Comparison of ENCODE assay signal across 19 cellular contexts in genomic region chr7:94338921-94339371, GRCh38. TPM values are rescaled to one million over a fixed set of nuclear protein-coding genes. Genes with fewer than 3 reads are reported as not detected.
DNase-seq lines count a peak whose midpoint lies in the region; ATAC-seq lines count a peak whose summit lies in the region.
"Had no signal": no experiment of that assay in that cellular context is flagged by ENCODE, and none has a peak within 500 bp of the region (broad histone marks: within the 10 kb centered on the region; RNA-seq: fewer than 3 reads in every experiment).

No MANE protein-coding gene starts in this region.

- intact Hi-C loops in head of caudate nucleus (cut with DNase I): no loop called here

- no peak for ATAC-seq in GM18873 (IDR thresholded peaks at IDR 0.05; ENCODE audit: low FRiP score, unreplicated experiment)
- ATAC-seq: left lobe of liver, psoas muscle had no signal

- DNase-seq in NOMO-1 treated with DMSO at 0.1 percent for 48 hours (lab: John Stamatoyannopoulos, UW; ENCODE audit: unreplicated experiment) (peak; percentile 37), NOMO-1 (lab: John Stamatoyannopoulos, UW; ENCODE audit: unreplicated experiment in 2 of 2) (no peak), SK-N-DZ (ENCODE audit: low spot score) (peak; percentile 15), fibroblast of peridontal ligament (ENCODE audit: extremely low read depth) (peak; percentile 74), head of caudate nucleus (no peak), iPS-NIHi11 (ENCODE audit: low spot score) (no peak)
- no peak for DNase-seq in activated CD4-positive, alpha-beta T cell treated with anti-CD3 and anti-CD28 coated beads, Interleukin-2, amount 50 U/mL, for 4 hours
- DNase-seq: 8988T; activated CD4-positive, alpha-beta T cell treated with anti-CD3 and anti-CD28 coated beads, Interleukin-2, amount 10 ng/mL, durations not matched to agents 24 days and 14 days; activated naive CD8-positive, alpha-beta T cell treated with anti-CD3 and anti-CD28 coated beads, Interleukin-2, amount 10 ng/mL, durations not matched to agents 7 days and 5 days; activated T-cell treated with anti-CD3 and anti-CD28 coated beads, Interleukin-2, amount 50 U/mL, for 24 hours; cerebellar nuclear complex; GDM1; NCI-H2081; psoas muscle; SIG-M5; T1000 had no signal

RNA-seq across cellular contexts. Expression of gene COL1A2, which starts 55.7 kb away (rescaled TPM):
- polyA plus RNA-seq in SK-N-DZ (2014; cell fraction: cytosol; rRNA removed): 0.73 and 1.7 TPM in 2 replicates
- polyA plus RNA-seq in SK-N-DZ (2014; cell fraction: nucleus; rRNA removed): 0.64 and 2.2 TPM in 2 replicates

Comparison
In these comparisons a context has a peak if more than half of its experiments do, and no peak if none do; other contexts are left out.
1. DNase-seq: peak in NOMO-1 treated with DMSO at 0.1 percent for 48 hours (single experiment), SK-N-DZ (single experiment) and fibroblast of peridontal ligament (single experiment); none in NOMO-1 (0 of 2), activated CD4-positive, alpha-beta T cell treated with anti-CD3 and anti-CD28 coated beads, Interleukin-2, amount 50 U/mL, for 4 hours (0 of 2), head of caudate nucleus (0 of 42) and iPS-NIHi11 (single experiment).